30 cellular contexts compared by ENCODE assay signal in genomic region chr1:195326325-195326724, GRCh38.
"Had no signal": no experiment of that assay in that cellular context is flagged by ENCODE, and none has a peak within 500 bp of the region (broad histone marks: within the 10 kb centered on the region; RNA-seq: fewer than 3 reads in every experiment).

No MANE protein-coding gene starts in this region.

- H3K4me3 ChIP-seq: ascending aorta, cardiac muscle cell had no signal

- H3K36me3 ChIP-seq: ascending aorta, cardiac muscle cell had no signal

- H3K4me1 ChIP-seq: ascending aorta had no signal

- H3K27me3 ChIP-seq: ascending aorta, cardiac muscle cell had no signal

- H3K27ac ChIP-seq: ascending aorta, cardiac muscle cell, VCaP had no signal

- DNase-seq: activated B cell treated with CpG ODN at 0.5 μM for 24 hours; activated CD4-positive, alpha-beta memory T cell treated with anti-CD3 and anti-CD28 coated beads for 36 hours; activated CD4-positive, alpha-beta T cell treated with anti-CD3 and anti-CD28 coated beads for 4 hours; activated CD4-positive, alpha-beta T cell treated with anti-CD3 and anti-CD28 coated beads, Interleukin-2, amount 10 ng/mL, durations not matched to agents 24 days and 14 days; activated CD4-positive, alpha-beta T cell treated with anti-CD3 and anti-CD28 coated beads, Interleukin-2, amount 50 U/mL, for 1 hour; activated CD4-positive, alpha-beta T cell treated with anti-CD3 and anti-CD28 coated beads, Interleukin-2, amount 50 U/mL, for 4 hours; activated CD4-positive, CD25-positive, alpha-beta regulatory T cell treated with anti-CD3 and anti-CD28 coated beads, Interleukin-2, amount 50 U/mL, for 72 hours; activated CD8-positive, alpha-beta memory T cell treated with anti-CD3 and anti-CD28 coated beads, Interleukin-2, amount 50 U/mL, for 4 hours; activated CD8-positive, alpha-beta T cell treated with anti-CD3 and anti-CD28 coated beads for 36 hours; activated effector memory CD4-positive, alpha-beta T cell treated with anti-CD3 and anti-CD28 coated beads, Interleukin-2, amount 50 U/mL, for 16 hours; activated gamma-delta T cell treated with Interleukin-2 at 50 U/mL for 16 hours; activated naive CD4-positive, alpha-beta T cell treated with anti-CD3 and anti-CD28 coated beads, Interleukin-2, amount 10 ng/mL, durations not matched to agents 7 days and 5 days; activated naive CD4-positive, alpha-beta T cell treated with Interleukin-2 at 50 U/mL for 16 hours; activated naive CD8-positive, alpha-beta T cell treated with anti-CD3 and anti-CD28 coated beads, Interleukin-2, amount 10 ng/mL, durations not matched to agents 7 days and 5 days; activated naive CD8-positive, alpha-beta T cell treated with anti-CD3 and anti-CD28 coated beads, Interleukin-2, amount 50 U/mL, for 24 hours; activated T-cell treated with anti-CD3 and anti-CD28 coated beads for 4 hours; activated T-cell treated with anti-CD3 and anti-CD28 coated beads, Interleukin-2, amount 50 U/mL, for 1 hour; activated T-cell treated with anti-CD3 and anti-CD28 coated beads, Interleukin-2, amount 50 U/mL, for 4 hours; activated T-cell treated with anti-CD3 and anti-CD28 coated beads, Interleukin-2, amount 50 U/mL, for 72 hours; amygdala; anterior cingulate cortex; caudate nucleus; cerebellar nuclear complex; T-helper 1 cell; T-helper 2 cell; T-helper 9 cell had no signal

- ATAC-seq: activated CD8-positive, alpha-beta T cell treated with anti-CD3 and anti-CD28 coated beads for 36 hours; activated naive CD8-positive, alpha-beta T cell treated with anti-CD3 and anti-CD28 coated beads, Interleukin-2, amount 50 U/mL, for 24 hours; activated T-cell treated with anti-CD3 and anti-CD28 coated beads, Interleukin-2, amount 50 U/mL, for 4 hours; activated T-cell treated with anti-CD3 and anti-CD28 coated beads, Interleukin-2, amount 50 U/mL, for 72 hours; activated T-helper 17 cell treated with anti-CD3 and anti-CD28 coated beads, Interleukin-2, amount 50 U/mL, for 72 hours had no signal

- H3K9me3 ChIP-seq: ascending aorta had no signal
